27 cellular contexts compared by ENCODE assay signal in genomic region chr5:58984009-58984525, GRCh38.
A peak's percentile ranks its signal among the peaks of the same experiment; 100 is the strongest.
DNase-seq lines count a peak whose midpoint lies in the region; ATAC-seq, FAIRE-seq and TF ChIP-seq lines count a peak whose summit lies in the region.
"Had no signal": no experiment of that assay in that cellular context is flagged by ENCODE, and none has a peak within 500 bp of the region (broad histone marks: within the 10 kb centered on the region; RNA-seq: fewer than 3 reads in every experiment).

No MANE protein-coding gene starts in this region.

- no peaks in the 10 kb centered on the region for H4K20me1 ChIP-seq in GM12878 (ENCODE audit: control insufficient read depth, insufficient read depth)
- H4K20me1 ChIP-seq in smooth muscle cell (ENCODE audit: low read depth) = peaks cover 6% of the 10 kb centered on the region

- intact Hi-C loops in GM12878 (cut with micrococcal nuclease; ENCODE audit: unreplicated experiment) (no loop called here), kidney (cut with DNase I) (no loop called here)

- no peaks in the 10 kb centered on the region for H3K4me1 ChIP-seq in GM12878 (ENCODE audit: control insufficient read depth, insufficient read depth, low read length)
- peaks cover 17% of the 10 kb centered on the region for H3K4me1 ChIP-seq in smooth muscle cell (ENCODE audit: low read depth)
- no peaks in the 10 kb centered on the region for H3K4me1 ChIP-seq in kidney (ENCODE audit: control insufficient read depth in 1 of 2, insufficient read depth in 1 of 2, low read depth in 1 of 2, low read length in 2 of 2)

- TF ChIP-seq RAD21 in GM12878 (IDR thresholded peaks at IDR 0.05; ENCODE audit: insufficient read depth, low read depth, low read length) = no peak

- no peak overlapping the region for H3K4me3 ChIP-seq in GM12878
- H3K4me3 ChIP-seq in smooth muscle cell = no peak overlapping the region
- H3K4me3 ChIP-seq in kidney (ENCODE audit: low read length in 2 of 2) = no peak overlapping the region
- H3K4me3 ChIP-seq: GM23338, PC-9, SK-N-MC had no signal

- H3K4me3 Mint-ChIP-seq in activated T-cell treated with anti-CD3 and anti-CD28 coated beads, Interleukin-2, amount 50 U/mL, for 72 hours = no peak overlapping the region
- H3K4me3 Mint-ChIP-seq: CD8-positive, alpha-beta memory T cell; GM23338; T-cell had no signal

- POLR2A ChIA-PET in GM12878 (lab: Charles Lee) = no interaction called here

- TF ChIP-seq EP300 in GM12878 (IDR thresholded peaks at IDR 0.05; ENCODE audit: borderline replicate concordance in 1 of 2, control insufficient read depth in 1 of 2, low read depth in 2 of 2, low read length in 2 of 2) = no peak

- H2AFZ ChIP-seq in GM12878 (ENCODE audit: control insufficient read depth, low read depth, low read length) (no peak overlapping the region), smooth muscle cell (ENCODE audit: low read depth) (no peak overlapping the region)
- H2AFZ ChIP-seq: GM23338, PC-9 had no signal

- H3K79me2 ChIP-seq in GM12878 (ENCODE audit: control insufficient read depth, insufficient read depth, low read length) = no peaks in the 10 kb centered on the region
- no peaks in the 10 kb centered on the region for H3K79me2 ChIP-seq in smooth muscle cell (ENCODE audit: low read depth)

- no peaks in the 10 kb centered on the region for H3K36me3 ChIP-seq in GM12878 (ENCODE audit: control insufficient read depth in 2 of 2, insufficient read depth in 2 of 2, low read length in 1 of 2)
- peaks cover 9% of the 10 kb centered on the region for H3K36me3 ChIP-seq in smooth muscle cell (ENCODE audit: low read depth)
- peaks cover 5 to 11% of the 10 kb centered on the region in 2 donors for H3K36me3 ChIP-seq in kidney (ENCODE audit: control insufficient read depth in 1 of 2, insufficient read depth in 2 of 2, low read length in 2 of 2)

- H3K9me3 ChIP-seq in GM12878 (replicated peaks; ENCODE audit: control insufficient read depth, insufficient read depth, low read length) (no peaks in the 10 kb centered on the region), smooth muscle cell (replicated peaks; ENCODE audit: low read depth) (no peaks in the 10 kb centered on the region), kidney (ENCODE audit: control insufficient read depth in 1 of 2, low read length in 2 of 2) (no peaks in the 10 kb centered on the region)

- peaks cover 14% of the 10 kb centered on the region for H3F3A ChIP-seq in smooth muscle cell (ENCODE audit: low read depth)

- ATAC-seq in activated T-cell treated with anti-CD3 and anti-CD28 coated beads, Interleukin-2, amount 50 U/mL, for 72 hours (replicated peaks in 1 of 2) = no peak
- no peak for ATAC-seq in GM12878
- ATAC-seq: GM23338, T-cell had no signal

- no peak overlapping the region for H3K27ac ChIP-seq in GM12878 (ENCODE audit: control insufficient read depth, insufficient read depth)
- H3K27ac ChIP-seq in smooth muscle cell (ENCODE audit: low read depth) = peak overlapping the region; percentile 45
- H3K27ac ChIP-seq in kidney (ENCODE audit: low read depth in 2 of 2, low read length in 2 of 2) = no peak overlapping the region
- H3K27ac ChIP-seq: C4-2B, PC-9, SK-N-MC had no signal

- BruUV-seq in GM12878 (replicated peaks; lab: Mats Ljungman, UMichigan) = no TSS peak

- TF ChIP-seq POLR2A in GM12878 (IDR thresholded peaks at IDR 0.05; ENCODE audit: low read depth, low read length) = no peak

- no peaks in the 10 kb centered on the region for H3K4me1 Mint-ChIP-seq in activated T-cell treated with anti-CD3 and anti-CD28 coated beads, Interleukin-2, amount 50 U/mL, for 72 hours (ENCODE audit: low read depth)
- H3K4me1 Mint-ChIP-seq: CD8-positive, alpha-beta memory T cell had no signal

- RAD21 ChIA-PET in GM12878 (lab: Charles Lee; ENCODE audit: unreplicated experiment) = interaction anchor here (1.6 kb wide), 1 partner anchor 9 kb away, joined by 4 read pairs; no protein-coding TSS in a partner anchor

- SMC1A ChIA-PET in GM12878 (lab: Charles Lee; ENCODE audit: uncharacterized antibody, unreplicated experiment) = interaction anchor here (0.9 to 1.9 kb wide), 5 partner anchors 9 to 189 kb away, joined by 3 to 8 read pairs (median 3); no protein-coding TSS in a partner anchor

- in situ Hi-C loops in GM12878 (cut with MboI) = no loop called here

- H3K9me3 Mint-ChIP-seq in activated T-cell treated with anti-CD3 and anti-CD28 coated beads, Interleukin-2, amount 50 U/mL, for 72 hours = no peaks in the 10 kb centered on the region
- H3K9me3 Mint-ChIP-seq: CD8-positive, alpha-beta memory T cell; T-cell had no signal

- H3K27me3 Mint-ChIP-seq in activated T-cell treated with anti-CD3 and anti-CD28 coated beads, Interleukin-2, amount 50 U/mL, for 72 hours (ENCODE audit: low read depth) = no peaks in the 10 kb centered on the region
- H3K27me3 Mint-ChIP-seq: CD8-positive, alpha-beta memory T cell; T-cell had no signal

- TF ChIP-seq CTCF in GM12878 (IDR thresholded peaks at IDR 0.05 in 2 of 3, conservative IDR thresholded peaks at IDR 0.05 in 1 of 3; ENCODE audit: control insufficient read depth in 2 of 3, extremely low read depth in 1 of 3, insufficient read depth in 1 of 3, low read depth in 3 of 3, low read length in 3 of 3) (no peak), smooth muscle cell (IDR thresholded peaks at IDR 0.05; ENCODE audit: borderline replicate concordance, insufficient read depth, poor library complexity, severe bottlenecking) (no peak), kidney (IDR thresholded peaks at IDR 0.05; ENCODE audit: borderline replicate concordance, extremely low read depth, insufficient read depth) (no peak)

- peak overlapping the region; percentile 42 for H3K27ac Mint-ChIP-seq in activated T-cell treated with anti-CD3 and anti-CD28 coated beads, Interleukin-2, amount 50 U/mL, for 72 hours
- H3K27ac Mint-ChIP-seq: GM23338, T-cell had no signal

- H3K27me3 ChIP-seq in GM12878 (replicated peaks in 1 of 2; ENCODE audit: control insufficient read depth in 2 of 2, insufficient read depth in 2 of 2, low read length in 1 of 2) (no peaks in the 10 kb centered on the region), smooth muscle cell (ENCODE audit: low read depth) (no peaks in the 10 kb centered on the region)

- peaks cover 20 to 44% of the 10 kb centered on the region in 2 donors for H3K36me3 Mint-ChIP-seq in activated T-cell treated with anti-CD3 and anti-CD28 coated beads, Interleukin-2, amount 50 U/mL, for 72 hours (ENCODE audit: insufficient read depth in 2 of 2)

- peak in 2 of 3 experiments; percentile 7 to 36 for DNase-seq in NCI-H1417 (lab: John Stamatoyannopoulos, UW)
- DNase-seq in NCI-H1417 treated with DMSO at 0.1 percent for 48 hours (lab: John Stamatoyannopoulos, UW) = no peak
- no peak for DNase-seq in activated T-cell treated with anti-CD3 and anti-CD28 coated beads, Interleukin-2, amount 50 U/mL, for 72 hours
- no peak for DNase-seq in activated T-cell treated with anti-CD3 and anti-CD28 coated beads for 4 hours
- no peak for DNase-seq in GM12878 (ENCODE audit: low read depth, low spot score)
- no peak for DNase-seq in smooth muscle cell (lab: John Stamatoyannopoulos, UW; ENCODE audit: unreplicated experiment)
- DNase-seq in SK-N-DZ (ENCODE audit: low spot score) = no peak
- no peak for DNase-seq in kidney
- DNase-seq: 8988T; Calu3; CD8-positive, alpha-beta memory T cell; HCEC 1CT; Karpas-422; NCI-H1436 treated with DMSO at 0.1 percent for 48 hours; NCI-H2029 treated with DMSO at 0.1 percent for 48 hours; NCI-H2171 treated with DMSO at 0.1 percent for 48 hours; NCI-H446 treated with DMSO at 0.1 percent for 48 hours; NCI-H526 treated with DMSO at 0.1 percent for 48 hours; PC-9; RPMI8226; SHP77; T-cell had no signal

- H3K4me2 ChIP-seq in GM12878 (ENCODE audit: control insufficient read depth, insufficient read depth) (no peak overlapping the region), smooth muscle cell (peak overlapping the region; percentile 25)
- H3K4me2 ChIP-seq: GM23338, PC-9 had no signal

- FAIRE-seq in GM12878 (lab: Jason Lieb, UNC) (peak; percentile 47), kidney (lab: Jason Lieb, UNC) (no peak)
- FAIRE-seq: G401.6, GM18507 had no signal

- H3K9ac ChIP-seq in GM12878 (ENCODE audit: control insufficient read depth, insufficient read depth, low read length) (no peak overlapping the region), smooth muscle cell (ENCODE audit: low read depth) (no peak overlapping the region), kidney (ENCODE audit: low read length in 2 of 2) (no peak overlapping the region)

- CTCF ChIA-PET in GM12878 (lab: Yijun Ruan, JAX) = interaction anchor here (1.3 to 1.8 kb wide), 3 partner anchors 15 to 204 kb away, joined by 3 to 6 read pairs (median 4); no protein-coding TSS in a partner anchor

TF ChIP-seq in GM12878, 131 proteins besides CTCF, POLR2A, EP300 and RAD21:
- TF ChIP-seq SMARCA5 (IDR thresholded peaks at IDR 0.05) (no peak), RELB (IDR thresholded peaks at IDR 0.05; ENCODE audit: low read depth) (no peak), ZSCAN29 (IDR thresholded peaks at IDR 0.05) (no peak), IRF4 (IDR thresholded peaks at IDR 0.05; ENCODE audit: low read depth, low read length) (no peak), BRCA1 (IDR thresholded peaks at IDR 0.05; ENCODE audit: low read depth, low read length) (no peak), ZNF207 (IDR thresholded peaks at IDR 0.05; ENCODE audit: borderline replicate concordance) (no peak)

Comparison
In these comparisons a context has a peak if more than half of its experiments do, and no peak if none do; other contexts are left out.
1. DNase-seq: peak in NCI-H1417 (2 of 3); none in NCI-H1417 treated with DMSO at 0.1 percent for 48 hours (single experiment), activated T-cell treated with anti-CD3 and anti-CD28 coated beads, Interleukin-2, amount 50 U/mL, for 72 hours (0 of 2), activated T-cell treated with anti-CD3 and anti-CD28 coated beads for 4 hours (single experiment), GM12878 (single experiment), smooth muscle cell (single experiment), SK-N-DZ (single experiment) and kidney (single experiment).